Comparison of ENCODE assay signal across 14 cellular contexts in genomic region chr17:57380055-57380356, GRCh38.
DNase-seq lines count a peak whose midpoint lies in the region; ATAC-seq, FAIRE-seq and TF ChIP-seq lines count a peak whose summit lies in the region.
"Had no signal": no experiment of that assay in that cellular context is flagged by ENCODE, and none has a peak within 500 bp of the region (broad histone marks: within the 10 kb centered on the region; RNA-seq: fewer than 3 reads in every experiment).

No MANE protein-coding gene starts in this region.

- H3K36me3 ChIP-seq in K562 (ENCODE audit: control insufficient read depth, insufficient read depth, low read length) (peaks cover 7% of the 10 kb centered on the region; the same call in 2 of the 3 replicates), mesendoderm (ENCODE audit: control insufficient read depth, insufficient read depth, low read length) (no peaks in the 10 kb centered on the region), spleen (peaks cover 0 to 17% (median 0%) of the 10 kb centered on the region in 6 donors)

- H4K20me1 ChIP-seq in H9 (ENCODE audit: control insufficient read depth, insufficient read depth, insufficient read length) (no peaks in the 10 kb centered on the region), K562 (replicated peaks; ENCODE audit: control insufficient read depth, insufficient read depth, low read length) (peaks cover 7% of the 10 kb centered on the region; the same call in 1 of the 2 replicates)

- H2BK15ac ChIP-seq in H9 (ENCODE audit: low read depth, low read length): no peak overlapping the region
- H2BK15ac ChIP-seq in mesendoderm (replicated peaks; ENCODE audit: low read depth): no peak overlapping the region

- peak overlapping the region; percentile 81 to 92 (median 90); a peak in 4 of 7 replicates for H3K27ac Mint-ChIP-seq in H9
- H3K27ac Mint-ChIP-seq: B cell; dendritic cell treated with granulocyte-macrophage colony-stimulating factor and Interleukin-4, amounts not matched to agents 40 ng/mL and 50 ng/mL, for 4 days had no signal

- H3K4me2 ChIP-seq in H9 (ENCODE audit: insufficient read depth, insufficient read length, low read length) (no peak overlapping the region), K562 (ENCODE audit: insufficient read depth, low read length) (peak overlapping the region; percentile 70), mesendoderm (ENCODE audit: low read length) (no peak overlapping the region)

- no peaks in the 10 kb centered on the region; a peak in 1 of 5 replicates for H3K9me3 Mint-ChIP-seq in H9

- POLR2A ChIA-PET in K562 (lab: Yijun Ruan, JAX): interaction anchor here (0.6 to 1.0 kb wide), 6 partner anchors 9 to 657 kb away, joined by 3 to 5 read pairs (median 4); no protein-coding TSS in a partner anchor

- TF ChIP-seq CTCF in H9 (conservative IDR thresholded peaks at IDR 0.05) (no peak), K562 (IDR thresholded peaks at IDR 0.05 in 2 of 3, conservative IDR thresholded peaks at IDR 0.05 in 1 of 3; ENCODE audit: insufficient read depth in 2 of 3, low read depth in 1 of 3, low read length in 3 of 3) (no peak), spleen (IDR thresholded peaks at IDR 0.05 in 8 of 11, conservative IDR thresholded peaks at IDR 0.05 in 3 of 11) (no peak)

- H3K56ac ChIP-seq in H9 (ENCODE audit: insufficient read length, low read depth, low read length) (no peak overlapping the region), mesendoderm (ENCODE audit: low read length) (peak overlapping the region; percentile 35)

- H3T11ph ChIP-seq in H9 (ENCODE audit: low read length): no peak overlapping the region

- BruUV-seq in K562 (replicated peaks; lab: Mats Ljungman, UMichigan): no TSS peak

- no peaks in the 10 kb centered on the region for H3K23me2 ChIP-seq in H9 (ENCODE audit: insufficient read length, low read depth, low read length, poor library complexity, severe bottlenecking)

- H3K79me2 ChIP-seq in H9 (ENCODE audit: insufficient read depth, low read length): no peaks in the 10 kb centered on the region
- H3K79me2 ChIP-seq in K562 (ENCODE audit: control insufficient read depth, insufficient read depth, low read length): peaks cover 34% of the 10 kb centered on the region
- no peaks in the 10 kb centered on the region for H3K79me2 ChIP-seq in mesendoderm (ENCODE audit: control insufficient read depth, insufficient read depth, low read length)

- H3K36me3 Mint-ChIP-seq in H9 (ENCODE audit: insufficient read depth in 1 of 3, low read depth in 3 of 3): peaks cover 8 to 13% (median 12%) of the 10 kb centered on the region in 3 experiments

- no peaks in the 10 kb centered on the region for H3K27me3 Mint-ChIP-seq in H9 (ENCODE audit: low read depth)
- H3K27me3 Mint-ChIP-seq: activated CD4-positive, alpha-beta T cell treated with anti-CD3 and anti-CD28 coated beads, Interleukin-2, amount 10 ng/mL, durations not matched to agents 24 days and 14 days; B cell; dendritic cell treated with granulocyte-macrophage colony-stimulating factor and Interleukin-4, amounts not matched to agents 40 ng/mL and 50 ng/mL, for 4 days had no signal

- H3K9me1 ChIP-seq in K562 (ENCODE audit: control insufficient read depth, insufficient read depth, low read length): peaks cover 12% of the 10 kb centered on the region

- no peak for TF ChIP-seq RAD21 in K562 (CRISPR knock-in tag; conservative IDR thresholded peaks at IDR 0.05 in 1 of 2, IDR thresholded peaks at IDR 0.05 in 1 of 2)

- H3K9me3 ChIP-seq in H9 (ENCODE audit: control insufficient read depth, low read depth, low read length) (no peaks in the 10 kb centered on the region), K562 (replicated peaks; ENCODE audit: control insufficient read depth, insufficient read depth, low read depth, low read length) (0 out of 2 replicates have a peak, but pooled peaks cover 5% of the 10 kb centered on the region), spleen (peaks cover 0 to 13% (median 7%) of the 10 kb centered on the region in 8 donors)

- TF ChIP-seq POLR2A in K562 (conservative IDR thresholded peaks at IDR 0.05) (no peak), spleen (IDR thresholded peaks at IDR 0.05) (no peak)

- no peak overlapping the region for H2BK120ac ChIP-seq in H9 (ENCODE audit: low read depth, low read length, poor library complexity, severe bottlenecking)
- no peak overlapping the region for H2BK120ac ChIP-seq in mesendoderm (ENCODE audit: low read depth, low read length)

- CTCF ChIA-PET in K562 (lab: Yijun Ruan, JAX; ENCODE audit: low intra/inter-chr PET ratio): no interaction called here

- H3K9ac ChIP-seq in H9 (ENCODE audit: extremely low read depth, insufficient read length, low read length) (no peak overlapping the region), K562 (ENCODE audit: insufficient read depth in 1 of 2, low read depth in 2 of 2, low read length in 2 of 2) (peak overlapping the region; percentile 18 to 27; a peak in 3 of 4 replicates), mesendoderm (ENCODE audit: low read length) (no peak overlapping the region)

- no peak for FAIRE-seq in K562 (lab: Jason Lieb, UNC)
- FAIRE-seq: GM12892, TTC549 had no signal

- H3K79me1 ChIP-seq in H9 (ENCODE audit: insufficient read depth, low read depth, low read length, poor library complexity, severe bottlenecking) (no peaks in the 10 kb centered on the region), mesendoderm (ENCODE audit: low read length) (peaks cover 9% of the 10 kb centered on the region)

- intact Hi-C loops in K562 (cut with micrococcal nuclease): no loop called here
- intact Hi-C loops in spleen (cut with DNase I; ENCODE audit: low total_unique reads): no loop called here

- no peak overlapping the region for H4K91ac ChIP-seq in H9 (ENCODE audit: insufficient read length, low read depth, low read length)

- H2BK20ac ChIP-seq in H9 (ENCODE audit: low read depth, low read length, poor library complexity, severe bottlenecking): no peak overlapping the region

- H4K8ac ChIP-seq in H9 (replicated peaks; ENCODE audit: insufficient read length, low read depth, low read length) (no peak overlapping the region), mesendoderm (ENCODE audit: low read depth, low read length) (no peak overlapping the region)

- DNase-seq in H9 (no peak), K562 (ENCODE audit: extremely low read depth in 1 of 4, low spot score in 3 of 4) (peak; percentile 40 to 46 (median 42)), mesendoderm (no peak), spleen (no peak), UCSD-AML1 (lab: John Stamatoyannopoulos, UW; ENCODE audit: unreplicated experiment) (no peak), NCI-H187 (lab: John Stamatoyannopoulos, UW) (no peak)
- DNase-seq: activated CD4-positive, alpha-beta T cell treated with anti-CD3 and anti-CD28 coated beads, Interleukin-2, amount 10 ng/mL, durations not matched to agents 24 days and 14 days; mammary epithelial cell; stimulated activated CD4-positive, alpha-beta T cell treated with anti-CD3 and anti-CD28 coated beads, Interleukin-1b, Interleukin-23, amount 100 ng/mL, for 48 hours had no signal

- H3K4me3 ChIP-seq in K562 (no peak overlapping the region), mesendoderm (ENCODE audit: low read length) (no peak overlapping the region), spleen (no peak overlapping the region)

- H2AFZ ChIP-seq in H9 (ENCODE audit: low read length) (no peak overlapping the region), K562 (ENCODE audit: low read depth, low read length) (no peak overlapping the region)

- H3K23ac ChIP-seq in H9 (ENCODE audit: insufficient read length, low read depth, low read length): no peak overlapping the region
- no peak overlapping the region for H3K23ac ChIP-seq in mesendoderm (ENCODE audit: low read length)

- H2AK5ac ChIP-seq in H9 (ENCODE audit: insufficient read length, low read length) (no peak overlapping the region), mesendoderm (ENCODE audit: low read length) (no peak overlapping the region)

- H3K27me3 ChIP-seq in H9 (ENCODE audit: insufficient read depth, low read length) (no peaks in the 10 kb centered on the region), K562 (ENCODE audit: control insufficient read depth in 2 of 2, insufficient read depth in 2 of 2, low read length in 2 of 2) (no peaks in the 10 kb centered on the region), mesendoderm (ENCODE audit: insufficient read depth, low read length, poor library complexity) (no peaks in the 10 kb centered on the region), spleen (replicated peaks in 1 of 7) (no peaks in the 10 kb centered on the region)

- no CpG with 5 or more reads among the region's 10 CpGs for WGBS in H9 (ENCODE audit: extremely low coverage, insufficient read length, low lambda C conversion rate)
- WGBS in K562 (ENCODE audit: insufficient coverage, low coverage, missing lambda C conversion rate): 50% methylated on average over 10 of the region's 10 CpGs
- no CpG with 5 or more reads among the region's 10 CpGs for WGBS in mesendoderm (ENCODE audit: extremely low coverage, insufficient coverage, low lambda C conversion rate)
- 72 to 86% (median 81%) methylated on average over 10 of the region's 10 CpGs for WGBS in spleen, 5 donors

- H3K14ac ChIP-seq in H9 (ENCODE audit: insufficient read depth, low read length): no peak overlapping the region

- H3K18ac ChIP-seq in H9 (ENCODE audit: insufficient read length, low read depth, low read length) (peak overlapping the region; percentile 13), mesendoderm (ENCODE audit: low read length) (no peak overlapping the region)

- no peak overlapping the region for H3K27ac ChIP-seq in H9 (ENCODE audit: insufficient read length, low read depth, low read length)
- H3K27ac ChIP-seq in K562 (ENCODE audit: extremely low read depth, low read depth, low read length): peak overlapping the region; percentile 76
- H3K27ac ChIP-seq in mesendoderm (ENCODE audit: low read depth, low read length): no peak overlapping the region
- H3K27ac ChIP-seq in spleen: peak overlapping the region in 6 of 8 donors; percentile 3 to 66 (median 60)

- no peak overlapping the region for H2BK12ac ChIP-seq in H9 (ENCODE audit: insufficient read length, low read depth, low read length)

- H3K4me1 Mint-ChIP-seq in H9: peaks cover 44 to 55% of the 10 kb centered on the region in 2 experiments

- ATAC-seq in K562 (peak; percentile 27; the same call in 2 of the 3 replicates), HG02623 (IDR thresholded peaks at IDR 0.05; ENCODE audit: unreplicated experiment) (no peak)

- TF ChIP-seq EP300 in K562 (IDR thresholded peaks at IDR 0.05; ENCODE audit: low read length): no peak

- H3K4me1 ChIP-seq in H9 (ENCODE audit: insufficient read depth, low read length): peaks cover 13% of the 10 kb centered on the region; the same call in 1 of the 2 replicates
- H3K4me1 ChIP-seq in K562 (replicated peaks in 1 of 2; ENCODE audit: control insufficient read depth in 2 of 2, insufficient read depth in 2 of 2, low read length in 2 of 2): peaks cover 27 to 59% of the 10 kb centered on the region in 2 experiments
- H3K4me1 ChIP-seq in mesendoderm (ENCODE audit: control insufficient read depth, low read depth, low read length): peaks cover 6% of the 10 kb centered on the region
- peaks cover 0 to 28% (median 13%) of the 10 kb centered on the region in 6 donors for H3K4me1 ChIP-seq in spleen

- no peak overlapping the region for H3K4me3 Mint-ChIP-seq in H9
- H3K4me3 Mint-ChIP-seq: activated CD4-positive, alpha-beta T cell treated with anti-CD3 and anti-CD28 coated beads, Interleukin-2, amount 10 ng/mL, durations not matched to agents 24 days and 14 days; B cell; dendritic cell treated with granulocyte-macrophage colony-stimulating factor and Interleukin-4, amounts not matched to agents 40 ng/mL and 50 ng/mL, for 4 days had no signal

- H4K5ac ChIP-seq in H9 (ENCODE audit: insufficient read length, low read depth, low read length) (no peak overlapping the region), mesendoderm (ENCODE audit: low read length) (no peak overlapping the region)

- in situ Hi-C loops in K562 (cut with MboI): no loop called here

- no peak overlapping the region for H2BK5ac ChIP-seq in H9 (ENCODE audit: insufficient read length, low read length)
- no peak overlapping the region for H2BK5ac ChIP-seq in mesendoderm (ENCODE audit: low read length)

- H3K4ac ChIP-seq in H9 (ENCODE audit: low read depth, low read length) (no peak overlapping the region), mesendoderm (ENCODE audit: low read depth, low read length) (no peak overlapping the region)

Comparison
In these comparisons a context has a peak if more than half of its experiments do, and no peak if none do; other contexts are left out.
1. DNase-seq: peak in K562 (4 of 4); none in H9 (single experiment), mesendoderm (single experiment), spleen (single experiment), UCSD-AML1 (single experiment) and NCI-H187 (0 of 2).
2. H3K27ac ChIP-seq: peak in K562 (single experiment) and spleen (6 of 8); none in H9 (single experiment) and mesendoderm (single experiment).
3. H3K9ac ChIP-seq: peak in K562 (2 of 2); none in H9 (single experiment) and mesendoderm (single experiment).